Comparison of ENCODE assay signal across 10 cellular contexts in the genomic region with DNA sequence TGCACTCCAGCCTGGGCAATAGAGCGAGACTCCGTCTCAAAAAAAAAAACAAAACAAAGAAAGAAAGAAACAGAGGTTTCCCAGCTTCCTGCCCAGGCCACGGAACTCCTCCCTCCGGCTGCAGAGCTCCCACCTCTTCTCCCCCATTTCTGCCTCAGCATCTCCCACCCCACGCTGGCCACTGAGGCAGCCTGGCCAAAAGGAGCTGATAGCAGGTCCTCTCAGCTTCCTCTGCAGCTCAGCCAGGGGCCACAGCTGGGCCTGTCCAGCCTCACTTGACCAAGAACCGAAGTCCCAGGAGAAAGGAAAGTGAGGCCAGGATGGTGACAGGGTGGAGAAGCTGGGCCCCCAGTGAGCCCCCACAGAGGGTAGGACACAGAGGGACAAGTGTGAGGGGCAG. TPM values are rescaled to one million over a fixed set of nuclear protein-coding genes. Genes with fewer than 3 reads are reported as not detected.
DNase-seq lines count a peak whose midpoint lies in the region; ATAC-seq, FAIRE-seq and TF ChIP-seq lines count a peak whose summit lies in the region.
"Had no signal": no experiment of that assay in that cellular context is flagged by ENCODE, and none has a peak within 500 bp of the region (broad histone marks: within the 10 kb centered on the region; RNA-seq: fewer than 3 reads in every experiment).

No MANE protein-coding gene starts in this region.

- H3K9ac ChIP-seq in liver (ENCODE audit: low read depth in 1 of 2, low read length in 2 of 2) = no peak overlapping the region
- H3K9ac ChIP-seq in HepG2 (ENCODE audit: insufficient read depth, low read depth, low read length) = no peak overlapping the region

- no peaks in the 10 kb centered on the region for H3K79me2 ChIP-seq in HepG2 (ENCODE audit: insufficient read depth, low read length)

- TF ChIP-seq CTCF in liver (IDR thresholded peaks at IDR 0.05; ENCODE audit: low read depth, low read length, missing input control) = no peak
- no peak for TF ChIP-seq CTCF in HepG2 (CRISPR knock-in tag; IDR thresholded peaks at IDR 0.05)
- no peak for TF ChIP-seq CTCF in MCF 10A (IDR thresholded peaks at IDR 0.05; ENCODE audit: unreplicated experiment)

- H3K27ac Mint-ChIP-seq in MCF 10A (ENCODE audit: low read depth, unreplicated experiment) (peak overlapping the region; percentile 90), naive B cell (peak overlapping the region in 5 of 6 donors; percentile 18 to 97 (median 90))

- TF ChIP-seq EP300 in HepG2 (IDR thresholded peaks at IDR 0.05; ENCODE audit: low read depth in 2 of 2, low read length in 2 of 2) (no peak), HepG2 (CRISPR knock-in tag; IDR thresholded peaks at IDR 0.05; ENCODE audit: borderline replicate concordance) (no peak)

- intact Hi-C loops in HepG2 (cut with micrococcal nuclease; ENCODE audit: unreplicated experiment) (no loop called here), MCF 10A (cut with micrococcal nuclease) (no loop called here), aorta (cut with DNase I) (loop anchor here (5.0 to 10.0 kb wide), 2 partner anchors 75 to 102 kb away; no protein-coding TSS in a partner anchor)

- ATAC-seq in HepG2 = no peak
- ATAC-seq in naive B cell (ENCODE audit: low read depth in 2 of 2) = no peak
- no peak for ATAC-seq in aorta (ENCODE audit: low FRiP score)

- H3K9me3 Mint-ChIP-seq in MCF 10A (ENCODE audit: unreplicated experiment) (no peaks in the 10 kb centered on the region), naive B cell (no peaks in the 10 kb centered on the region)
- H3K9me3 Mint-ChIP-seq: naive thymus-derived CD4-positive, alpha-beta T cell had no signal

- H3K4me3 Mint-ChIP-seq in MCF 10A (ENCODE audit: unreplicated experiment) = no peak overlapping the region
- no peak overlapping the region for H3K4me3 Mint-ChIP-seq in naive B cell

- H3K36me3 Mint-ChIP-seq in MCF 10A (ENCODE audit: insufficient read depth, unreplicated experiment) = no peaks in the 10 kb centered on the region
- no peaks in the 10 kb centered on the region for H3K36me3 Mint-ChIP-seq in naive B cell
- H3K36me3 Mint-ChIP-seq: naive thymus-derived CD4-positive, alpha-beta T cell had no signal

- no peak for DNase-seq in HepG2 (ENCODE audit: low spot score)
- DNase-seq in MCF 10A (ENCODE audit: unreplicated experiment) = no peak
- no peak for DNase-seq in naive B cell
- no peak for DNase-seq in aorta
- no peak for DNase-seq in NK-92 (lab: John Stamatoyannopoulos, UW; ENCODE audit: unreplicated experiment)
- no peak for DNase-seq in NCI-H748 treated with DMSO at 0.1 percent for 48 hours (lab: John Stamatoyannopoulos, UW)
- no peak for DNase-seq in stimulated activated CD4-positive, alpha-beta T cell treated with anti-CD3 and anti-CD28 coated beads, Interleukin-4, amount 100 ng/mL, for 4 hours

- no peak overlapping the region for H2AFZ ChIP-seq in HepG2 (ENCODE audit: low read length)

- TF ChIP-seq RAD21 in liver (IDR thresholded peaks at IDR 0.05) = no peak
- no peak for TF ChIP-seq RAD21 in HepG2 (CRISPR knock-in tag; IDR thresholded peaks at IDR 0.05)

- H3K4me1 ChIP-seq in liver (ENCODE audit: control insufficient read depth in 4 of 4, insufficient read depth in 4 of 4, low read length in 3 of 4) (peaks cover 0 to 8% (median 4%) of the 10 kb centered on the region in 4 donors), HepG2 (ENCODE audit: insufficient read depth, low read length) (peaks cover 12% of the 10 kb centered on the region; the same call in 1 of the 2 replicates), aorta (ENCODE audit: control insufficient read depth in 1 of 2, insufficient read depth in 2 of 2, low read length in 2 of 2) (peaks cover 0 to 4% of the 10 kb centered on the region in 2 donors)

- in situ Hi-C loops in HepG2 (cut with HindIII; ENCODE audit: extremely low pct_ligation_motif_present, low pct_unique_long_range_greater_than_20kb) = no loop called here

- FAIRE-seq in HepG2 (lab: Jason Lieb, UNC) = no peak

- peaks cover 14% of the 10 kb centered on the region for H3K4me1 Mint-ChIP-seq in MCF 10A (ENCODE audit: insufficient read depth, unreplicated experiment)
- peaks cover 16 to 25% (median 23%) of the 10 kb centered on the region in 3 donors for H3K4me1 Mint-ChIP-seq in naive B cell

- CTCF ChIA-PET in HepG2 (lab: Yijun Ruan, JAX; ENCODE audit: low intra/inter-chr PET ratio, low total read pairs) (no interaction called here), MCF 10A (lab: Yijun Ruan, JAX) (interaction anchor here (0.6 kb wide), 1 partner anchor 833 kb away, joined by 4 read pairs; no protein-coding TSS in a partner anchor)

- no peak overlapping the region for H3K4me2 ChIP-seq in HepG2 (ENCODE audit: low read depth, low read length)

- WGBS in liver = 88% methylated on average over 6 of the region's 6 CpGs
- 76% methylated on average over 5 of the region's 6 CpGs for WGBS in HepG2 (ENCODE audit: low lambda C conversion rate)
- WGBS in aorta, 2 donors = 69 to 79% methylated on average over 6 of the region's 6 CpGs

- H3K27ac ChIP-seq in liver (ENCODE audit: low read depth in 1 of 2, low read length in 2 of 2) (peak overlapping the region; percentile 23 to 32), HepG2 (ENCODE audit: extremely low read length, insufficient read depth, low read length) (no peak overlapping the region), aorta (ENCODE audit: low read depth in 1 of 2, low read length in 2 of 2) (peak overlapping the region; percentile 96 to 100)
- H3K27ac ChIP-seq: cardiac muscle cell had no signal

- no peaks in the 10 kb centered on the region for H3K27me3 Mint-ChIP-seq in MCF 10A (ENCODE audit: insufficient read depth, unreplicated experiment)
- peaks cover 0 to 10% (median 0%) of the 10 kb centered on the region in 3 donors for H3K27me3 Mint-ChIP-seq in naive B cell

- no peaks in the 10 kb centered on the region for H4K20me1 ChIP-seq in HepG2 (ENCODE audit: insufficient read depth, low read length)

- no peak for TF ChIP-seq POLR2A in HepG2 (IDR thresholded peaks at IDR 0.05; ENCODE audit: insufficient read depth in 1 of 2, low read depth in 2 of 2, low read length in 2 of 2)

- BruUV-seq in HepG2 (replicated peaks; lab: Mats Ljungman, UMichigan) = no TSS peak
- no TSS peak for BruUV-seq in MCF 10A (replicated peaks; lab: Mats Ljungman, UMichigan)

- POLR2A ChIA-PET in HepG2 (lab: Yijun Ruan, JAX) = no interaction called here
- POLR2A ChIA-PET in MCF 10A (lab: Yijun Ruan, JAX) = interaction anchor here (1.7 kb wide), 1 partner anchor 73 kb away, joined by 5 read pairs; no protein-coding TSS in a partner anchor

- H3K36me3 ChIP-seq in liver (ENCODE audit: control insufficient read depth in 4 of 4, insufficient read depth in 3 of 4, low read depth in 1 of 4, low read length in 3 of 4) (no peaks in the 10 kb centered on the region), HepG2 (replicated peaks in 1 of 2; ENCODE audit: control insufficient read depth in 1 of 2, insufficient read depth in 2 of 2, low read length in 2 of 2) (no peaks in the 10 kb centered on the region), aorta (ENCODE audit: control insufficient read depth in 1 of 2, insufficient read depth in 2 of 2, low read length in 1 of 2) (no peaks in the 10 kb centered on the region)
- H3K36me3 ChIP-seq: cardiac muscle cell had no signal

- no peaks in the 10 kb centered on the region for H3K27me3 ChIP-seq in liver (ENCODE audit: control insufficient read depth in 4 of 4, insufficient read depth in 4 of 4, low read length in 3 of 4)
- H3K27me3 ChIP-seq in HepG2 (ENCODE audit: control insufficient read depth in 1 of 2, insufficient read depth in 2 of 2, low read length in 2 of 2) = peaks cover 2 to 36% of the 10 kb centered on the region in 2 experiments
- no peaks in the 10 kb centered on the region for H3K27me3 ChIP-seq in aorta (ENCODE audit: control insufficient read depth in 1 of 2, insufficient read depth in 2 of 2, low read length in 1 of 2)
- H3K27me3 ChIP-seq: cardiac muscle cell had no signal

- H3K9me3 ChIP-seq in liver (ENCODE audit: control insufficient read depth in 4 of 4, low read length in 3 of 4) (no peaks in the 10 kb centered on the region), HepG2 (ENCODE audit: low read length) (no peaks in the 10 kb centered on the region), aorta (ENCODE audit: control insufficient read depth, low read length) (no peaks in the 10 kb centered on the region)

- H3K4me3 ChIP-seq in liver (ENCODE audit: low read depth in 1 of 3, low read length in 3 of 3) (no peak overlapping the region), HepG2 (replicated peaks in 1 of 3; ENCODE audit: insufficient read depth in 1 of 3, low read depth in 2 of 3, low read length in 3 of 3) (no peak overlapping the region), aorta (ENCODE audit: low read length in 2 of 2) (no peak overlapping the region)
- H3K4me3 ChIP-seq: cardiac muscle cell had no signal

RNA-seq across cellular contexts. Expression of gene CD9, which starts 33.4 kb away (rescaled TPM):
- total RNA-seq in liver = 10 to 100 TPM; 18.7 to 25.8 TPM
- 10 to 100 TPM; 38.9 to 65.2 TPM for polyA plus RNA-seq in liver
- total RNA-seq in HepG2 (2016; rRNA removed; fragmentation: Illumina TruSeq; extraction: Trizol) = 4.3 and 5.8 TPM in 2 replicates
- 1.3 and 2.0 TPM in 2 replicates for total RNA-seq in HepG2 (2016; cell fraction: cytosol; rRNA removed; fragmentation: Illumina TruSeq; extraction: Trizol; ENCODE audit: low read depth)
- total RNA-seq in HepG2 (2016; cell fraction: insoluble cytoplasmic fraction; rRNA removed; fragmentation: Illumina TruSeq; extraction: Trizol) = 2.4 and 6.9 TPM in 2 replicates
- 2.1 and 2.4 TPM in 2 replicates for total RNA-seq in HepG2 (2016; cell fraction: membrane; rRNA removed; fragmentation: Illumina TruSeq; extraction: Trizol)
- 5.9 and 6.5 TPM in 2 replicates for total RNA-seq in HepG2 (2016; cell fraction: nucleus; rRNA removed; fragmentation: Illumina TruSeq; extraction: Trizol)
- polyA plus RNA-seq in HepG2 (2011; rRNA removed) = 38.3 and 40.1 TPM in 2 replicates
- polyA plus RNA-seq in HepG2 (2011; cell fraction: cytosol; rRNA removed) = 30.3 and 47.3 TPM in 2 replicates
- polyA plus RNA-seq in HepG2 (2011; cell fraction: nucleus; rRNA removed) = 15.2 and 20.2 TPM in 2 replicates
- polyA plus RNA-seq in HepG2 (2012) = 30.0 and 52.7 TPM in 2 replicates
- polyA plus RNA-seq in HepG2 (2016; cell fraction: cytosol; fragmentation: Illumina TruSeq; extraction: Trizol; ENCODE audit: low read depth) = 1.4 and 1.8 TPM in 2 replicates
- 5.2 and 5.4 TPM in 2 replicates for polyA plus RNA-seq in HepG2 (2016; cell fraction: insoluble cytoplasmic fraction; fragmentation: Illumina TruSeq; extraction: Trizol; ENCODE audit: low read depth)
- polyA plus RNA-seq in HepG2 (2016; cell fraction: membrane; fragmentation: Illumina TruSeq; extraction: Trizol; ENCODE audit: low read depth) = 1.9 and 2.4 TPM in 2 replicates
- polyA plus RNA-seq in HepG2 (2016; cell fraction: nucleus; fragmentation: Illumina TruSeq; extraction: Trizol; ENCODE audit: insufficient read depth, low read depth) = 10.1 and 12.9 TPM in 2 replicates
- polyA minus RNA-seq in HepG2 (2011; rRNA and poly(A)+ RNA removed; ENCODE audit: low replicate concordance) = 21.6 and 243 TPM in 2 replicates
- 12.1 and 13.6 TPM in 2 replicates for polyA minus RNA-seq in HepG2 (2011; cell fraction: cytosol; rRNA and poly(A)+ RNA removed)
- polyA minus RNA-seq in HepG2 (2011; cell fraction: nucleus; rRNA and poly(A)+ RNA removed) = 8.9 and 10.4 TPM in 2 replicates
- 31.1 and 40.7 TPM in 2 replicates for total RNA-seq in MCF 10A (2022)
- 100 to 1,000 TPM in 2 of 6 donors, 10 to 100 TPM in 4; 32.7 to 186 (median 69.9) TPM for polyA plus RNA-seq in naive B cell (ENCODE audit: low read depth in 6 of 6)
- 100 to 1,000 TPM; 285 to 303 TPM for total RNA-seq in aorta
- polyA plus RNA-seq in aorta = 100 to 1,000 TPM; 267 to 506 TPM

RNA-seq across cellular contexts. Expression of gene VWF, which starts 42.3 kb away (rescaled TPM):
- total RNA-seq in liver (10 to 100 TPM in 1 of 2 donors, 1 to 10 TPM in 1; 2.1 to 10.8 TPM), HepG2 (2016; rRNA removed; fragmentation: Illumina TruSeq; extraction: Trizol) (0.20 and 0.22 TPM in 2 replicates), MCF 10A (2022) (not detected in 2 replicates), aorta (100 to 1,000 TPM; 490 to 619 TPM)
- polyA plus RNA-seq in liver (1 to 10 TPM; 3.3 to 4.6 TPM), HepG2 (2011; rRNA removed) (0.25 and 0.63 TPM in 2 replicates), naive B cell (ENCODE audit: low read depth in 6 of 6) (under 1 TPM in 2 of 6 donors, not detected in 4; 0.03 to 0.08 TPM), aorta (10 to 100 TPM in 1 of 2 donors, 1 to 10 TPM in 1; 1.3 to 37.3 TPM)
- not detected in 2 replicates for total RNA-seq in HepG2 (2016; cell fraction: cytosol; rRNA removed; fragmentation: Illumina TruSeq; extraction: Trizol; ENCODE audit: low read depth)
- 0.15 and 0.28 TPM in 2 replicates for total RNA-seq in HepG2 (2016; cell fraction: insoluble cytoplasmic fraction; rRNA removed; fragmentation: Illumina TruSeq; extraction: Trizol)
- 0.03 and 0.15 TPM in 2 replicates for total RNA-seq in HepG2 (2016; cell fraction: membrane; rRNA removed; fragmentation: Illumina TruSeq; extraction: Trizol)
- total RNA-seq in HepG2 (2016; cell fraction: nucleus; rRNA removed; fragmentation: Illumina TruSeq; extraction: Trizol) = 0.12 and 0.19 TPM in 2 replicates
- polyA plus RNA-seq in HepG2 (2011; cell fraction: cytosol; rRNA removed) = 0.27 and 0.51 TPM in 2 replicates
- 0.79 and 2.1 TPM in 2 replicates for polyA plus RNA-seq in HepG2 (2011; cell fraction: nucleus; rRNA removed)
- polyA plus RNA-seq in HepG2 (2012) = 0.89 and 2.0 TPM in 2 replicates
- polyA plus RNA-seq in HepG2 (2016; cell fraction: cytosol; fragmentation: Illumina TruSeq; extraction: Trizol; ENCODE audit: low read depth) = 0.08 TPM in 1 of 2 replicates, not detected in the other
- polyA plus RNA-seq in HepG2 (2016; cell fraction: insoluble cytoplasmic fraction; fragmentation: Illumina TruSeq; extraction: Trizol; ENCODE audit: low read depth) = 0.23 and 0.40 TPM in 2 replicates
- not detected in 2 replicates for polyA plus RNA-seq in HepG2 (2016; cell fraction: membrane; fragmentation: Illumina TruSeq; extraction: Trizol; ENCODE audit: low read depth)
- polyA plus RNA-seq in HepG2 (2016; cell fraction: nucleus; fragmentation: Illumina TruSeq; extraction: Trizol; ENCODE audit: insufficient read depth, low read depth) = 0.08 and 0.84 TPM in 2 replicates
- polyA minus RNA-seq in HepG2 (2011; rRNA and poly(A)+ RNA removed; ENCODE audit: low replicate concordance) = 0.21 and 3.2 TPM in 2 replicates
- polyA minus RNA-seq in HepG2 (2011; cell fraction: cytosol; rRNA and poly(A)+ RNA removed) = 0.26 and 0.89 TPM in 2 replicates
- 1.5 and 2.4 TPM in 2 replicates for polyA minus RNA-seq in HepG2 (2011; cell fraction: nucleus; rRNA and poly(A)+ RNA removed)
- polyA plus RNA-seq: cardiac muscle cell; naive thymus-derived CD4-positive, alpha-beta T cell had no signal

Comparison
In these comparisons a context has a peak if more than half of its experiments do, and no peak if none do; other contexts are left out.
1. RNA of gene VWF, which starts 42.3 kb away (total RNA-seq): 490 to 619 TPM in aorta; 2.1 to 10.8 TPM in liver, not detected in MCF 10A and 0.03 to 0.28 TPM in HepG2; every median in the first group is over 10 times any median in the second.
2. intact Hi-C loops: an anchor here in aorta (5.0 to 10.0 kb wide); none called in HepG2 and MCF 10A.